ENCODE assay signal across 12 cellular contexts in genomic region chr17:42142371-42142896, GRCh38. TPM values are rescaled to one million over a fixed set of nuclear protein-coding genes. Genes with fewer than 3 reads are reported as not detected.
DNase-seq lines count a peak whose midpoint lies in the region; ATAC-seq and TF ChIP-seq lines count a peak whose summit lies in the region.
"Had no signal": no experiment of that assay in that cellular context is flagged by ENCODE, and none has a peak within 500 bp of the region (broad histone marks: within the 10 kb centered on the region; RNA-seq: fewer than 3 reads in every experiment).

No MANE protein-coding gene starts in this region.

- H3K4me2 ChIP-seq in OCI-LY7 (ENCODE audit: low read length), result no peak overlapping the region

- BruUV-seq in OCI-LY7 (replicated peaks; lab: Mats Ljungman, UMichigan), result no TSS peak

- H3K4me3 ChIP-seq in fibroblast of pulmonary artery (replicated peaks; ENCODE audit: low read depth, low read length) (no peak overlapping the region), gastroesophageal sphincter (no peak overlapping the region), OCI-LY7 (ENCODE audit: low read depth, low read length, poor library complexity, severe bottlenecking) (no peak overlapping the region)
- H3K4me3 ChIP-seq: vagina had no signal

- intact Hi-C loops in OCI-LY7 (cut with micrococcal nuclease; ENCODE audit: unreplicated experiment), result no loop called here

- TF ChIP-seq EP300 in gastroesophageal sphincter (IDR thresholded peaks at IDR 0.05), result no peak

- no peak for TF ChIP-seq CTCF in fibroblast of pulmonary artery (IDR thresholded peaks at IDR 0.05; ENCODE audit: low read length, missing control alignments)
- no peak for TF ChIP-seq CTCF in gastroesophageal sphincter (IDR thresholded peaks at IDR 0.05)
- TF ChIP-seq CTCF in OCI-LY7 (conservative IDR thresholded peaks at IDR 0.05; ENCODE audit: low read length), result no peak

- H3K36me3 ChIP-seq in gastroesophageal sphincter (peaks cover 0 to 45% of the 10 kb centered on the region in 2 donors), OCI-LY7 (ENCODE audit: insufficient read depth, low read length) (peaks cover 58% of the 10 kb centered on the region)

- no peak overlapping the region for H2AFZ ChIP-seq in OCI-LY7 (ENCODE audit: low read length)

- no peaks in the 10 kb centered on the region for H3K9me2 ChIP-seq in OCI-LY7 (ENCODE audit: insufficient read depth, low read length)

- POLR2A ChIA-PET in OCI-LY7 (lab: Charles Lee), result interaction anchor here (0.5 to 1.6 kb wide), 4 partner anchors 9 to 1986 kb away, joined by 3 to 4 read pairs (median 4); no protein-coding TSS in a partner anchor

- 53 to 55% methylated on average over 6 to 7 of the region's 7 CpGs for WGBS in gastroesophageal sphincter (ENCODE audit: low coverage in 1 of 2), 2 donors

- H3K79me2 ChIP-seq in OCI-LY7 (ENCODE audit: insufficient read depth, low read depth, low read length), result peaks cover 31% of the 10 kb centered on the region

- no peaks in the 10 kb centered on the region for H3K9me3 ChIP-seq in gastroesophageal sphincter
- H3K9me3 ChIP-seq in OCI-LY7 (ENCODE audit: low read length), result no peaks in the 10 kb centered on the region
- H3K9me3 ChIP-seq: vagina had no signal

- H3K4me1 ChIP-seq in gastroesophageal sphincter, result peaks cover 0 to 60% (median 27%) of the 10 kb centered on the region in 3 donors
- peaks cover 22% of the 10 kb centered on the region for H3K4me1 ChIP-seq in OCI-LY7 (ENCODE audit: insufficient read depth, low read length, poor library complexity, severe bottlenecking)

- CTCF ChIA-PET in OCI-LY7 (lab: Charles Lee; ENCODE audit: unreplicated experiment), result no interaction called here

- H3K27ac ChIP-seq in gastroesophageal sphincter (no peak overlapping the region), OCI-LY7 (ENCODE audit: low read depth, low read length, poor library complexity, severe bottlenecking) (no peak overlapping the region)
- H3K27ac ChIP-seq: RWPE1, vagina had no signal

- H3K27me3 ChIP-seq in gastroesophageal sphincter, result no peaks in the 10 kb centered on the region
- H3K27me3 ChIP-seq: vagina had no signal

- no peaks in the 10 kb centered on the region for H4K20me1 ChIP-seq in OCI-LY7 (ENCODE audit: insufficient read depth, low read length)

- ATAC-seq in GM21390 (IDR thresholded peaks at IDR 0.05; ENCODE audit: unreplicated experiment) (no peak), gastroesophageal sphincter (no peak)

- DNase-seq in Daoy (ENCODE audit: low read depth), result peak; percentile 27
- peak; percentile 58 for DNase-seq in T1000 (lab: John Stamatoyannopoulos, UW)
- peak; percentile 35 for DNase-seq in fibroblast of pulmonary artery (ENCODE audit: low read depth)
- peak; percentile 53 for DNase-seq in pons (ENCODE audit: low spot score)
- no peak for DNase-seq in OCI-LY7 (ENCODE audit: low spot score)
- DNase-seq in C1 segment of cervical spinal cord (lab: John Stamatoyannopoulos, UW), result no peak
- DNase-seq: activated CD4-positive, CD25-positive, alpha-beta regulatory T cell treated with anti-CD3 and anti-CD28 coated beads, Interleukin-2, amount 50 U/mL, for 72 hours; NCI-H1436 treated with DMSO at 0.1 percent for 48 hours had no signal

- TF ChIP-seq POLR2A in gastroesophageal sphincter (IDR thresholded peaks at IDR 0.05), result no peak

RNA-seq across cellular contexts. Expression of gene RAB5C, which starts 12.4 kb away (rescaled TPM):
- 62.4 and 66.9 TPM in 2 replicates for total RNA-seq in Daoy (2014; rRNA removed; shearing (Covaris generic))
- total RNA-seq in gastroesophageal sphincter, result 100 to 1,000 TPM in 3 of 4 donors, 10 to 100 TPM in 1; 91.7 to 122 (median 108) TPM
- 37.3 and 50.1 TPM in 2 replicates for total RNA-seq in OCI-LY7 (2014; rRNA removed; shearing (Covaris generic))
- 60.6 and 61.2 TPM in 2 replicates for total RNA-seq in OCI-LY7 (2022)

RNA-seq across cellular contexts. Expression of gene HSPB9, which starts 19.8 kb away (rescaled TPM):
- 0.06 TPM in 1 of 2 replicates, not detected in the other for total RNA-seq in Daoy (2014; rRNA removed; shearing (Covaris generic))
- not detected for total RNA-seq in gastroesophageal sphincter
- 0.16 TPM in 1 of 2 replicates, not detected in the other for total RNA-seq in OCI-LY7 (2014; rRNA removed; shearing (Covaris generic))
- not detected in 2 replicates for total RNA-seq in OCI-LY7 (2022)

RNA-seq across cellular contexts. Expression of gene KAT2A, which starts 21.3 kb away (rescaled TPM):
- total RNA-seq in Daoy (2014; rRNA removed; shearing (Covaris generic)), result 2.9 and 4.9 TPM in 2 replicates
- total RNA-seq in gastroesophageal sphincter (10 to 100 TPM; 10.3 to 51.2 (median 19.3) TPM), OCI-LY7 (2022) (89.8 and 95.2 TPM in 2 replicates)
- total RNA-seq in OCI-LY7 (2014; rRNA removed; shearing (Covaris generic)), result 56.1 and 73.0 TPM in 2 replicates

RNA-seq across cellular contexts. Expression of gene DHX58, which starts 29.9 kb away (rescaled TPM):
- total RNA-seq in Daoy (2014; rRNA removed; shearing (Covaris generic)), result 1.3 and 3.1 TPM in 2 replicates
- total RNA-seq in gastroesophageal sphincter (10 to 100 TPM; 11.3 to 21.3 (median 13.9) TPM), OCI-LY7 (2022) (19.4 and 23.7 TPM in 2 replicates)
- total RNA-seq in OCI-LY7 (2014; rRNA removed; shearing (Covaris generic)), result 7.7 and 10.3 TPM in 2 replicates

RNA-seq across cellular contexts. Expression of gene KCNH4, which starts 38.5 kb away (rescaled TPM):
- under 0.01 TPM in 1 of 2 replicates, not detected in the other for total RNA-seq in Daoy (2014; rRNA removed; shearing (Covaris generic))
- under 1 TPM in 3 of 4 donors, not detected in 1; 0.16 to 0.27 (median 0.17) TPM for total RNA-seq in gastroesophageal sphincter
- not detected in 2 replicates for total RNA-seq in OCI-LY7 (2014; rRNA removed; shearing (Covaris generic))
- total RNA-seq in OCI-LY7 (2022), result not detected in 2 replicates
- total RNA-seq: vagina had no signal

Comparison
In these comparisons a context has a peak if more than half of its experiments do, and no peak if none do; other contexts are left out.
1. DNase-seq: peak in Daoy (single experiment), T1000 (single experiment), fibroblast of pulmonary artery (single experiment) and pons (single experiment); none in OCI-LY7 (single experiment) and C1 segment of cervical spinal cord (0 of 14).